1 cellular context compared by ENCODE assay signal in the genomic region with DNA sequence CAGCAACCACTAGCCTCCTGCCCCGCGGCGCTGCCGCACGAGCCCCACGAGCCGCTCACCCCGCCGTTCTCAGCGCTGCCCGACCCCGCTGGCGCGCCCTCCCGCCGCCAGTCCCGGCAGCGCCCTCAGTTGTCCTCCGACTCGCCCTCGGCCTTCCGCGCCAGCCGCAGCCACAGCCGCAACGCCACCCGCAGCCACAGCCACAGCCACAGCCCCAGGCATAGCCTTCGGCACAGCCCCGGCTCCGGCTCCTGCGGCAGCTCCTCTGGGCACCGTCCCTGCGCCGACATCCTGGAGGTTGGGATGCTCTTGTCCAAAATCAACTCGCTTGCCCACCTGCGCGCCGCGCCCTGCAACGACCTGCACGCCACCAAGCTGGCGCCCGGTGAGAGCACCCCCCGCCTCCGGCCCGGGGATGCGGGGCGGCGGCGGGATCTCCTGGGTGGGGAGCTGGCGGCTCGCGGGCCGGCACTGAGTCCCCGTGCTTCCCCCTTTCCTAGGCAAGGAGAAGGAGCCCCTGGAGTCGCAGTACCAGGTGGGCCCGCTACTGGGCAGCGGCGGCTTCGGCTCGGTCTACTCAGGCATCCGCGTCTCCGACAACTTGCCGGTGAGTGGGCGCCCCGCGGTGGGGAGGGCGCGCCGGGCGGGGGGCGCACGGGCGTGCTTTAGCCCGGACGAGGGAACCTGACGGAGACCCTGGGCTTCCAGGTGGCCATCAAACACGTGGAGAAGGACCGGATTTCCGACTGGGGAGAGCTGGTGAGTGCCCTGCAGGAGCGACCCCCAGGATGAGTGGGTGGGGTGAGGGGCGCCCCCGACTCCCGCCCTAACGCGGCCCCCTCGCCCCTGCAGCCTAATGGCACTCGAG.
TF ChIP-seq lines count a peak whose summit lies in the region.

No MANE protein-coding gene starts in this region.

TF ChIP-seq in WTC11, 78 proteins besides CTCF, POLR2A, EP300 and RAD21 (continued from another document):
- TF ChIP-seq, protein P1, sequence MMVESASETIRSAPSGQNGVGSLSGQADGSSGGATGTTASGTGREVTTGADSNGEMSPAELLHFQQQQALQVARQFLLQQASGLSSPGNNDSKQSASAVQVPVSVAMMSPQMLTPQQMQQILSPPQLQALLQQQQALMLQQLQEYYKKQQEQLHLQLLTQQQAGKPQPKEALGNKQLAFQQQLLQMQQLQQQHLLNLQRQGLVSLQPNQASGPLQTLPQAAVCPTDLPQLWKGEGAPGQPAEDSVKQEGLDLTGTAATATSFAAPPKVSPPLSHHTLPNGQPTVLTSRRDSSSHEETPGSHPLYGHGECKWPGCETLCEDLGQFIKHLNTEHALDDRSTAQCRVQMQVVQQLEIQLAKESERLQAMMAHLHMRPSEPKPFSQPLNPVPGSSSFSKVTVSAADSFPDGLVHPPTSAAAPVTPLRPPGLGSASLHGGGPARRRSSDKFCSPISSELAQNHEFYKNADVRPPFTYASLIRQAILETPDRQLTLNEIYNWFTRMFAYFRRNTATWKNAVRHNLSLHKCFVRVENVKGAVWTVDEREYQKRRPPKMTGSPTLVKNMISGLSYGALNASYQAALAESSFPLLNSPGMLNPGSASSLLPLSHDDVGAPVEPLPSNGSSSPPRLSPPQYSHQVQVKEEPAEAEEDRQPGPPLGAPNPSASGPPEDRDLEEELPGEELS (CRISPR knock-in tag; IDR thresholded peaks at IDR 0.05): no peak; the same call in 1 of the 2 replicates
- TF ChIP-seq, protein P2, sequence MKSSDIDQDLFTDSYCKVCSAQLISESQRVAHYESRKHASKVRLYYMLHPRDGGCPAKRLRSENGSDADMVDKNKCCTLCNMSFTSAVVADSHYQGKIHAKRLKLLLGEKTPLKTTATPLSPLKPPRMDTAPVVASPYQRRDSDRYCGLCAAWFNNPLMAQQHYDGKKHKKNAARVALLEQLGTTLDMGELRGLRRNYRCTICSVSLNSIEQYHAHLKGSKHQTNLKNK (CRISPR knock-in tag; IDR thresholded peaks at IDR 0.05): no peak
- TF ChIP-seq OVOL2 (CRISPR knock-in tag; IDR thresholded peaks at IDR 0.05; ENCODE audit: borderline replicate concordance) (no peak), TCF7 (CRISPR knock-in tag; IDR thresholded peaks at IDR 0.05; ENCODE audit: low read depth) (peak; percentile 18; the same call in 1 of the 2 replicates), SMAD3 (CRISPR knock-in tag; IDR thresholded peaks at IDR 0.05; ENCODE audit: borderline replicate concordance) (0 out of 2 replicates have a peak, but pooled peaks have one; percentile 14), NFYB (CRISPR knock-in tag; conservative IDR thresholded peaks at IDR 0.05; ENCODE audit: low read depth) (no peak)
- TF ChIP-seq, protein P3, sequence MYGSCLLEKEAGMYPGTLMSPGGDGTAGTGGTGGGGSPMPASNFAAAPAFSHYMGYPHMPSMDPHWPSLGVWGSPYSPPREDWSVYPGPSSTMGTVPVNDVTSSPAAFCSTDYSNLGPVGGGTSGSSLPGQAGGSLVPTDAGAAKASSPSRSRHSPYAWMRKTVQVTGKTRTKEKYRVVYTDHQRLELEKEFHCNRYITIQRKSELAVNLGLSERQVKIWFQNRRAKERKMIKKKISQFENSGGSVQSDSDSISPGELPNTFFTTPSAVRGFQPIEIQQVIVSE (CRISPR knock-in tag; IDR thresholded peaks at IDR 0.05; ENCODE audit: borderline replicate concordance): no peak
